ENCODE assay signal across 18 cellular contexts in the genomic region with DNA sequence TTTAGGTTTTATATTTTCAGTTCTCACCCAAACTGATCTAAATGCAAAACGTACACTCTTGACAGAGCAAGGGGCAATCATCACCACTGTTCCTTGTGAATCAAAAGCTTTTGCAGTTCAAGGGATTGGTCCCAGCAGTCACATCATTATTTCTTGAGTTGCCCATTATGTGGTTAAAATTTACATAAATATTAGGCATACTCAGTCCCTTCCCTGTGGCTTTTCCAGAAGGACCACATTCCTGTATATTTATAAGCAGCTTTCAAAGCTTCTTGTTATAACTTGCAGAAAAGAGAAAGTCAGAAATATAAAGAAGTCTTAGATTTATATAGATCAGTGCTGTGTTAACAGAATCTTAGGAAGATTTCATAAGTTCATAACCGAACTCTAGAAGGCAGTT.
DNase-seq lines count a peak whose midpoint lies in the region; ATAC-seq and TF ChIP-seq lines count a peak whose summit lies in the region.
"Had no signal": no experiment of that assay in that cellular context is flagged by ENCODE, and none has a peak within 500 bp of the region (broad histone marks: within the 10 kb centered on the region; RNA-seq: fewer than 3 reads in every experiment).

No MANE protein-coding gene starts in this region.

- H3K9me3 ChIP-seq in mammary epithelial cell (replicated peaks; ENCODE audit: insufficient read depth, low read length) (peaks cover 2% of the 10 kb centered on the region), breast epithelium (peaks cover 9 to 22% of the 10 kb centered on the region in 2 donors), right cardiac atrium (ENCODE audit: control insufficient read depth, low read length) (peaks cover 1% of the 10 kb centered on the region)
- H3K9me3 ChIP-seq: Caco-2 had no signal

- TF ChIP-seq POLR2A in breast epithelium (IDR thresholded peaks at IDR 0.05): no peak

- H3K36me3 ChIP-seq in mammary epithelial cell (ENCODE audit: insufficient read depth, low read length) (no peaks in the 10 kb centered on the region), breast epithelium (no peaks in the 10 kb centered on the region)
- H3K36me3 ChIP-seq: SJCRH30 had no signal

- CTCF ChIA-PET in mammary epithelial cell (lab: Charles Lee; ENCODE audit: low non-redundant PET): no interaction called here

- H3K9ac ChIP-seq in mammary epithelial cell (ENCODE audit: insufficient read depth, low read length): no peak overlapping the region

- peak overlapping the region; percentile 54 for H3K4me2 ChIP-seq in mammary epithelial cell (ENCODE audit: insufficient read depth, low read depth, low read length)

- in situ Hi-C loops in mammary epithelial cell (cut with MboI; ENCODE audit: low sequenced_read_pairs in 2 of 2): no loop called here

- H2AFZ ChIP-seq in mammary epithelial cell (ENCODE audit: low read depth, low read length): no peak overlapping the region

- H3K27ac ChIP-seq in mammary epithelial cell (ENCODE audit: insufficient read depth, low read depth, low read length) (no peak overlapping the region), breast epithelium (no peak overlapping the region), right cardiac atrium (ENCODE audit: low read length) (no peak overlapping the region)
- H3K27ac ChIP-seq: SJCRH30 had no signal

- dilution Hi-C loops in mammary epithelial cell (cut with HindIII; ENCODE audit: low sequenced_read_pairs): no loop called here

- H3K4me3 ChIP-seq in mammary epithelial cell (replicated peaks in 1 of 3; ENCODE audit: insufficient read depth in 1 of 3, low read depth in 2 of 3, low read length in 3 of 3): no peak overlapping the region
- H3K4me3 ChIP-seq in breast epithelium: no peak overlapping the region
- no peak overlapping the region for H3K4me3 ChIP-seq in right cardiac atrium (ENCODE audit: low read length)
- H3K4me3 ChIP-seq: SJCRH30 had no signal

- ATAC-seq in right cardiac atrium: no peak
- ATAC-seq in HG03442 (IDR thresholded peaks at IDR 0.05; ENCODE audit: unreplicated experiment): no peak

- DNase-seq in mammary epithelial cell (peak; percentile 44), breast epithelium (ENCODE audit: low spot score in 2 of 2) (no peak), astrocyte of the hippocampus (ENCODE audit: low read depth, low spot score) (peak; percentile 57), foreskin melanocyte (peak; percentile 30), right cardiac atrium (no peak), COLO668 (lab: John Stamatoyannopoulos, UW; ENCODE audit: unreplicated experiment) (no peak)
- no peak for DNase-seq in stimulated activated CD4-positive, alpha-beta T cell treated with anti-CD3 and anti-CD28 coated beads, Interleukin-12 subunit alpha, Interleukin-12 subunit beta, amount 100 ng/mL, for 4 hours
- DNase-seq: 8988T; Caco-2; CD4-positive, CD25-positive, alpha-beta regulatory T cell; GF-D8; GOT3; NCI-H1105 treated with DMSO at 0.1 percent for 48 hours; NCI-H1694 treated with DMSO at 0.1 percent for 48 hours; NCI-H2107; NCI-H510A treated with DMSO at 0.1 percent for 48 hours; SJCRH30 had no signal

- BruUV-seq in mammary epithelial cell (replicated peaks; lab: Mats Ljungman, UMichigan): no TSS peak

- H3K27me3 ChIP-seq in mammary epithelial cell (ENCODE audit: insufficient read depth, low read length) (no peaks in the 10 kb centered on the region), breast epithelium (peaks cover 0 to 4% of the 10 kb centered on the region in 2 donors), right cardiac atrium (ENCODE audit: control insufficient read depth, insufficient read depth) (no peaks in the 10 kb centered on the region)
- H3K27me3 ChIP-seq: SJCRH30 had no signal

- H3K4me1 ChIP-seq in mammary epithelial cell (ENCODE audit: insufficient read depth, low read length) (no peaks in the 10 kb centered on the region), breast epithelium (no peaks in the 10 kb centered on the region), right cardiac atrium (ENCODE audit: control insufficient read depth, insufficient read depth, low read length) (no peaks in the 10 kb centered on the region)
- H3K4me1 ChIP-seq: Caco-2, SJCRH30 had no signal

- no peaks in the 10 kb centered on the region for H4K20me1 ChIP-seq in mammary epithelial cell (ENCODE audit: insufficient read depth, low read length)

- H3K79me2 ChIP-seq in mammary epithelial cell (ENCODE audit: insufficient read depth, low read length): no peaks in the 10 kb centered on the region

- TF ChIP-seq CTCF in mammary epithelial cell (conservative IDR thresholded peaks at IDR 0.05 in 1 of 2, IDR thresholded peaks at IDR 0.05 in 1 of 2; ENCODE audit: extremely low read depth in 1 of 2, insufficient read depth in 1 of 2, low read depth in 1 of 2, low read length in 2 of 2) (no peak), breast epithelium (IDR thresholded peaks at IDR 0.05) (no peak)

- whole genome bisulfite sequencing in mammary epithelial cell (ENCODE audit: low coverage, missing lambda C conversion rate): 13% methylated on average over 2 of the region's 2 CpGs
- WGBS in right cardiac atrium: 88% methylated on average over 2 of the region's 2 CpGs

- intact Hi-C loops in mammary epithelial cell (cut with micrococcal nuclease): no loop called here
- intact Hi-C loops in breast epithelium (cut with DNase I; ENCODE audit: low total_unique reads): no loop called here
- intact Hi-C loops in right cardiac atrium (cut with DNase I): no loop called here

Comparison
In these comparisons a context has a peak if more than half of its experiments do, and no peak if none do; other contexts are left out.
1. DNase-seq: peak in mammary epithelial cell (single experiment), astrocyte of the hippocampus (single experiment) and foreskin melanocyte (single experiment); none in breast epithelium (0 of 2), right cardiac atrium (0 of 3), COLO668 (single experiment) and stimulated activated CD4-positive, alpha-beta T cell treated with anti-CD3 and anti-CD28 coated beads, Interleukin-12 subunit alpha, Interleukin-12 subunit beta, amount 100 ng/mL, for 4 hours (single experiment).